Comparison of ENCODE assay signal across 1 cellular context in the genomic region with DNA sequence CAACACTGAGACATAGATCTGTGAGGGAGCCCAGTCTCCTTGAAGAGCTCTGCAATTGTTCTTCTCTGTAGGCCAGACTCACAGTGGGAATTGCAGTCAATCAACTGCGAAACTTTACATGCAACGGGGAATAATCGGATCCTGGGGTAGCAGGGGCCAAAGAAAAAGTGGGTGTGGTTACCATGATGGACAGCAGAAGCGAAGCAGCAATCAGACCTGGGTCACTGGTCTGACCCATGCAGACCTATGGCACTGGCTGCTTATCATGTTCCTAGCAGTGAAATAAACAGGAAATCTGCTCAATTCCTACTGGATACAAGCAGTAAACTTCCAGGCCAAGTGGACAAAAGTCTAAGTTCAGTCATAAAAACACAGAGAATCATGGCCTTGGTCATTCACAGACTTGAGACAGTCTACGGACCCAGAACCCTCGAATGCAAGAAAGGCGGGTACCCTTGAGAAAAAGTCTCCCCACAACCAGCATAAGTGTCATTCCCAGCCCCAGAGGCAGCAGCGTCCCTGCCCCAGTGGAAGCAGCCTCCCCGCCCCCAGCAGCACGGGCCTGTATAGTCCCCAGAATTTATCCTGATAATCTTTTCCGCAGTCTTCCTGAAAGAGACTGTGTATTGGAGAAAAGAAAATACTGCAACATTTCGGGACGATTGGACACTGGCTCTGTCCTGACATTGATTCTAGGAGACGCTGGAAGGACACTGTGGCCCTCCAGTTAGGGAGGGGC.
TF ChIP-seq lines count a peak whose summit lies in the region.

No MANE protein-coding gene starts in this region.

TF ChIP-seq in GM23338, 12 proteins besides CTCF, POLR2A, EP300 and RAD21 (continued from another document):
- TF ChIP-seq, protein P1, sequence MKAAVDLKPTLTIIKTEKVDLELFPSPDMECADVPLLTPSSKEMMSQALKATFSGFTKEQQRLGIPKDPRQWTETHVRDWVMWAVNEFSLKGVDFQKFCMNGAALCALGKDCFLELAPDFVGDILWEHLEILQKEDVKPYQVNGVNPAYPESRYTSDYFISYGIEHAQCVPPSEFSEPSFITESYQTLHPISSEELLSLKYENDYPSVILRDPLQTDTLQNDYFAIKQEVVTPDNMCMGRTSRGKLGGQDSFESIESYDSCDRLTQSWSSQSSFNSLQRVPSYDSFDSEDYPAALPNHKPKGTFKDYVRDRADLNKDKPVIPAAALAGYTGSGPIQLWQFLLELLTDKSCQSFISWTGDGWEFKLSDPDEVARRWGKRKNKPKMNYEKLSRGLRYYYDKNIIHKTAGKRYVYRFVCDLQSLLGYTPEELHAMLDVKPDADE (IDR thresholded peaks at IDR 0.05): no peak
- TF ChIP-seq ZNF114 (CRISPR knock-in tag; IDR thresholded peaks at IDR 0.05): no peak
- TF ChIP-seq, protein P2, sequence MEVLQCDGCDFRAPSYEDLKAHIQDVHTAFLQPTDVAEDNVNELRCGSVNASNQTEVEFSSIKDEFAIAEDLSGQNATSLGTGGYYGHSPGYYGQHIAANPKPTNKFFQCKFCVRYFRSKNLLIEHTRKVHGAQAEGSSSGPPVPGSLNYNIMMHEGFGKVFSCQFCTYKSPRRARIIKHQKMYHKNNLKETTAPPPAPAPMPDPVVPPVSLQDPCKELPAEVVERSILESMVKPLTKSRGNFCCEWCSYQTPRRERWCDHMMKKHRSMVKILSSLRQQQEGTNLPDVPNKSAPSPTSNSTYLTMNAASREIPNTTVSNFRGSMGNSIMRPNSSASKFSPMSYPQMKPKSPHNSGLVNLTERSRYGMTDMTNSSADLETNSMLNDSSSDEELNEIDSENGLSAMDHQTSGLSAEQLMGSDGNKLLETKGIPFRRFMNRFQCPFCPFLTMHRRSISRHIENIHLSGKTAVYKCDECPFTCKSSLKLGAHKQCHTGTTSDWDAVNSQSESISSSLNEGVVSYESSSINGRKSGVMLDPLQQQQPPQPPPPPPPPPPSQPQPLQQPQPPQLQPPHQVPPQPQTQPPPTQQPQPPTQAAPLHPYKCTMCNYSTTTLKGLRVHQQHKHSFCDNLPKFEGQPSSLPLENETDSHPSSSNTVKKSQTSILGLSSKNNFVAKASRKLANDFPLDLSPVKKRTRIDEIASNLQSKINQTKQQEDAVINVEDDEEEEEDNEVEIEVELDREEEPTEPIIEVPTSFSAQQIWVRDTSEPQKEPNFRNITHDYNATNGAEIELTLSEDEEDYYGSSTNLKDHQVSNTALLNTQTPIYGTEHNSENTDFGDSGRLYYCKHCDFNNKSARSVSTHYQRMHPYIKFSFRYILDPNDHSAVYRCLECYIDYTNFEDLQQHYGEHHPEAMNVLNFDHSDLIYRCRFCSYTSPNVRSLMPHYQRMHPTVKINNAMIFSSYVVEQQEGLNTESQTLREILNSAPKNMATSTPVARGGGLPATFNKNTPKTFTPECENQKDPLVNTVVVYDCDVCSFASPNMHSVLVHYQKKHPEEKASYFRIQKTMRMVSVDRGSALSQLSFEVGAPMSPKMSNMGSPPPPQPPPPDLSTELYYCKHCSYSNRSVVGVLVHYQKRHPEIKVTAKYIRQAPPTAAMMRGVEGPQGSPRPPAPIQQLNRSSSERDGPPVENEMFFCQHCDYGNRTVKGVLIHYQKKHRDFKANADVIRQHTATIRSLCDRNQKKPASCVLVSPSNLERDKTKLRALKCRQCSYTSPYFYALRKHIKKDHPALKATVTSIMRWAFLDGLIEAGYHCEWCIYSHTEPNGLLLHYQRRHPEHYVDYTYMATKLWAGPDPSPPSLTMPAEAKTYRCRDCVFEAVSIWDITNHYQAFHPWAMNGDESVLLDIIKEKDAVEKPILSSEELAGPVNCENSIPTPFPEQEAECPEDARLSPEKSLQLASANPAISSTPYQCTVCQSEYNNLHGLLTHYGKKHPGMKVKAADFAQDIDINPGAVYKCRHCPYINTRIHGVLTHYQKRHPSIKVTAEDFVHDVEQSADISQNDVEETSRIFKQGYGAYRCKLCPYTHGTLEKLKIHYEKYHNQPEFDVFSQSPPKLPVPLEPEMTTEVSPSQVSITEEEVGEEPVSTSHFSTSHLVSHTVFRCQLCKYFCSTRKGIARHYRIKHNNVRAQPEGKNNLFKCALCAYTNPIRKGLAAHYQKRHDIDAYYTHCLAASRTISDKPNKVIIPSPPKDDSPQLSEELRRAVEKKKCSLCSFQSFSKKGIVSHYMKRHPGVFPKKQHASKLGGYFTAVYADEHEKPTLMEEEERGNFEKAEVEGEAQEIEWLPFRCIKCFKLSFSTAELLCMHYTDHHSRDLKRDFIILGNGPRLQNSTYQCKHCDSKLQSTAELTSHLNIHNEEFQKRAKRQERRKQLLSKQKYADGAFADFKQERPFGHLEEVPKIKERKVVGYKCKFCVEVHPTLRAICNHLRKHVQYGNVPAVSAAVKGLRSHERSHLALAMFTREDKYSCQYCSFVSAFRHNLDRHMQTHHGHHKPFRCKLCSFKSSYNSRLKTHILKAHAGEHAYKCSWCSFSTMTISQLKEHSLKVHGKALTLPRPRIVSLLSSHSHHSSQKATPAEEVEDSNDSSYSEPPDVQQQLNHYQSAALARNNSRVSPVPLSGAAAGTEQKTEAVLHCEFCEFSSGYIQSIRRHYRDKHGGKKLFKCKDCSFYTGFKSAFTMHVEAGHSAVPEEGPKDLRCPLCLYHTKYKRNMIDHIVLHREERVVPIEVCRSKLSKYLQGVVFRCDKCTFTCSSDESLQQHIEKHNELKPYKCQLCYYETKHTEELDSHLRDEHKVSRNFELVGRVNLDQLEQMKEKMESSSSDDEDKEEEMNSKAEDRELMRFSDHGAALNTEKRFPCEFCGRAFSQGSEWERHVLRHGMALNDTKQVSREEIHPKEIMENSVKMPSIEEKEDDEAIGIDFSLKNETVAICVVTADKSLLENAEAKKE (CRISPR knock-in tag; IDR thresholded peaks at IDR 0.05): no peak
- TF ChIP-seq EZH2phosphoT487 (IDR thresholded peaks at IDR 0.05; ENCODE audit: unreplicated experiment): no peak
